ENCODE assay signal across 40 cellular contexts in the genomic region with DNA sequence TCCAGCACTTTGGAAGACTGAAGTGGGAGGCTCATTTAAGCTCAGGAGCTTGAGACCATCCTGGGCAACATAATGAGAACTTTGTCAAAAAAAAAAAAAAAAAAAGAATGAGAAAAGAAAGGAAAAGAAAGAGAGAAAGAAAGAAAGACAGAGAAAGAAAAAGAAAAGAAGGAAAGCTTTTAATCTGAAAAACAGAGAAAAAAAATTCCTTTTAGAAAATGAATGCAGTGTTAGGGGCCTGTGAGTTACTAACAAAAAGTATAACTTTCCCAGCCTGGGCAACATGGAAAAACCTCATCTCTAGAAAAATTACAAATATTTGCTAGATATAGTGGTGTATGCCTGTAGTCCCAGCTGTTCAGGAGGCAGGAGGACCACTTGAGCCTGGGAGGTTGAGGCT.
"Had no signal": no experiment of that assay in that cellular context is flagged by ENCODE, and none has a peak within 500 bp of the region (broad histone marks: within the 10 kb centered on the region; RNA-seq: fewer than 3 reads in every experiment).

No MANE protein-coding gene starts in this region.

- H3K27ac Mint-ChIP-seq: activated naive CD4-positive, alpha-beta T cell treated with anti-CD3 and anti-CD28 coated beads for 36 hours; activated naive CD4-positive, alpha-beta T cell treated with anti-CD3 and anti-CD28 coated beads, Interleukin-2, amount 10 ng/mL, durations not matched to agents 7 days and 5 days; activated naive CD4-positive, alpha-beta T cell treated with anti-CD3 and anti-CD28 coated beads, Interleukin-2, amount 50 U/mL, for 24 hours; activated naive CD4-positive, alpha-beta T cell treated with anti-CD3 and anti-CD28 coated beads, Interleukin-2, amount 50 U/mL, for 72 hours; activated naive CD8-positive, alpha-beta T cell; activated naive CD8-positive, alpha-beta T cell treated with anti-CD3 and anti-CD28 coated beads for 36 hours; activated naive CD8-positive, alpha-beta T cell treated with anti-CD3 and anti-CD28 coated beads, Interleukin-2, amount 10 ng/mL, durations not matched to agents 7 days and 5 days; activated naive CD8-positive, alpha-beta T cell treated with anti-CD3 and anti-CD28 coated beads, Interleukin-2, amount 50 U/mL, for 24 hours; activated T-cell treated with anti-CD3 and anti-CD28 coated beads, Interleukin-2, amount 50 U/mL, for 24 hours; activated T-cell treated with anti-CD3 and anti-CD28 coated beads, Interleukin-2, amount 50 U/mL, for 72 hours; activated T-helper 1 cell treated with anti-CD3 and anti-CD28 coated beads, Interleukin-12 subunit alpha, Interleukin-12 subunit beta, Interleukin-2, Interleukin-4 antibody, amounts not matched to agents 30 ng/mL and 10 ng/mL and 1 ng/mL, durations not matched to agents 14 hours and 24 hours and 36 hours; activated T-helper 17 cell treated with anti-CD3 and anti-CD28 coated beads, Interleukin-2, amount 50 U/mL, for 72 hours; activated T-helper 2 cell treated with anti-CD3 and anti-CD28 coated beads, Interferon-gamma antibody, Interleukin-2, Interleukin-4, amounts not matched to agents 10 μg/mL and 5 μg/mL and 100 μg/mL, durations not matched to agents 14 hours and 24 hours and 36 hours; brain had no signal

- H3K36me3 Mint-ChIP-seq: activated naive CD4-positive, alpha-beta T cell treated with anti-CD3 and anti-CD28 coated beads, Interleukin-2, amount 10 ng/mL, durations not matched to agents 7 days and 5 days; activated naive CD4-positive, alpha-beta T cell treated with anti-CD3 and anti-CD28 coated beads, Interleukin-2, amount 50 U/mL, for 72 hours; activated naive CD8-positive, alpha-beta T cell treated with anti-CD3 and anti-CD28 coated beads for 36 hours; activated naive CD8-positive, alpha-beta T cell treated with anti-CD3 and anti-CD28 coated beads, Interleukin-2, amount 10 ng/mL, durations not matched to agents 7 days and 5 days; brain had no signal

- H3K9me3 ChIP-seq: adrenal gland, ascending aorta, body of pancreas, breast epithelium had no signal

- H3K4me3 Mint-ChIP-seq: activated naive CD4-positive, alpha-beta T cell treated with anti-CD3 and anti-CD28 coated beads for 36 hours; activated naive CD4-positive, alpha-beta T cell treated with anti-CD3 and anti-CD28 coated beads, Interleukin-2, amount 10 ng/mL, durations not matched to agents 7 days and 5 days; activated naive CD4-positive, alpha-beta T cell treated with anti-CD3 and anti-CD28 coated beads, Interleukin-2, amount 50 U/mL, for 24 hours; activated naive CD8-positive, alpha-beta T cell; activated naive CD8-positive, alpha-beta T cell treated with anti-CD3 and anti-CD28 coated beads for 36 hours; activated naive CD8-positive, alpha-beta T cell treated with anti-CD3 and anti-CD28 coated beads, Interleukin-2, amount 10 ng/mL, durations not matched to agents 7 days and 5 days; activated naive CD8-positive, alpha-beta T cell treated with anti-CD3 and anti-CD28 coated beads, Interleukin-2, amount 50 U/mL, for 24 hours; activated T-cell treated with anti-CD3 and anti-CD28 coated beads, Interleukin-2, amount 50 U/mL, for 24 hours; activated T-cell treated with anti-CD3 and anti-CD28 coated beads, Interleukin-2, amount 50 U/mL, for 4 hours; activated T-cell treated with anti-CD3 and anti-CD28 coated beads, Interleukin-2, amount 50 U/mL, for 72 hours; activated T-helper 1 cell treated with anti-CD3 and anti-CD28 coated beads, Interleukin-12 subunit alpha, Interleukin-12 subunit beta, Interleukin-2, Interleukin-4 antibody, amounts not matched to agents 30 ng/mL and 10 ng/mL and 1 ng/mL, durations not matched to agents 14 hours and 24 hours and 36 hours; activated T-helper 17 cell treated with anti-CD3 and anti-CD28 coated beads, Interleukin-2, amount 50 U/mL, for 72 hours; brain; central memory CD8-positive, alpha-beta T cell had no signal

- FAIRE-seq: astrocyte, bronchial epithelial cell had no signal

- DNase-seq: activated effector memory CD4-positive, alpha-beta T cell treated with anti-CD3 and anti-CD28 coated beads, Interleukin-2, amount 50 U/mL, for 16 hours; activated effector memory CD4-positive, alpha-beta T cell treated with Interleukin-2 at 50 U/mL for 16 hours; activated gamma-delta T cell; activated gamma-delta T cell treated with Interleukin-2 at 50 U/mL for 16 hours; activated naive CD4-positive, alpha-beta T cell; activated naive CD4-positive, alpha-beta T cell treated with anti-CD3 and anti-CD28 coated beads for 36 hours; activated naive CD4-positive, alpha-beta T cell treated with anti-CD3 and anti-CD28 coated beads, Interleukin-2, amount 10 ng/mL, durations not matched to agents 7 days and 5 days; activated naive CD4-positive, alpha-beta T cell treated with anti-CD3 and anti-CD28 coated beads, Interleukin-2, amount 50 U/mL, for 16 hours; activated naive CD4-positive, alpha-beta T cell treated with Interleukin-2 at 50 U/mL for 16 hours; activated naive CD8-positive, alpha-beta T cell treated with anti-CD3 and anti-CD28 coated beads for 36 hours; activated naive CD8-positive, alpha-beta T cell treated with anti-CD3 and anti-CD28 coated beads, Interleukin-2, amount 10 ng/mL, durations not matched to agents 7 days and 5 days; activated naive CD8-positive, alpha-beta T cell treated with anti-CD3 and anti-CD28 coated beads, Interleukin-2, amount 50 U/mL, for 24 hours; activated T-cell treated with anti-CD3 and anti-CD28 coated beads, Interleukin-2, amount 50 U/mL, for 1 hour; activated T-cell treated with anti-CD3 and anti-CD28 coated beads, Interleukin-2, amount 50 U/mL, for 24 hours; activated T-cell treated with anti-CD3 and anti-CD28 coated beads, Interleukin-2, amount 50 U/mL, for 4 hours; activated T-cell treated with anti-CD3 and anti-CD28 coated beads, Interleukin-2, amount 50 U/mL, for 48 hours; activated T-cell treated with anti-CD3 and anti-CD28 coated beads, Interleukin-2, amount 50 U/mL, for 72 hours; adrenal gland; amniotic stem cell; amygdala; anterior cingulate cortex; aorta; body of pancreas; brain microvascular endothelial cell; caudate nucleus; central memory CD4-positive, alpha-beta T cell; cerebellar nuclear complex had no signal

- H3K27ac ChIP-seq: adrenal gland, ascending aorta, body of pancreas, brain microvascular endothelial cell, breast epithelium, cardiac muscle cell had no signal

- H3K27me3 ChIP-seq: adrenal gland, ascending aorta, body of pancreas, breast epithelium, cardiac muscle cell had no signal

- H3K36me3 ChIP-seq: adrenal gland, ascending aorta, brain microvascular endothelial cell, breast epithelium, cardiac muscle cell had no signal

- H3K4me3 ChIP-seq: adrenal gland, ascending aorta, body of pancreas, breast epithelium, cardiac muscle cell had no signal

- ATAC-seq: activated naive CD4-positive, alpha-beta T cell treated with anti-CD3 and anti-CD28 coated beads, Interleukin-2, amount 50 U/mL, for 72 hours; activated naive CD8-positive, alpha-beta T cell treated with anti-CD3 and anti-CD28 coated beads, Interleukin-2, amount 50 U/mL, for 24 hours; activated T-cell treated with anti-CD3 and anti-CD28 coated beads, Interleukin-2, amount 50 U/mL, for 4 hours; activated T-cell treated with anti-CD3 and anti-CD28 coated beads, Interleukin-2, amount 50 U/mL, for 72 hours; activated T-helper 17 cell treated with anti-CD3 and anti-CD28 coated beads, Interleukin-2, amount 50 U/mL, for 72 hours; body of pancreas had no signal

- H3K4me1 ChIP-seq: adrenal gland, body of pancreas, breast epithelium had no signal

- H3K4me1 Mint-ChIP-seq: activated naive CD4-positive, alpha-beta T cell treated with anti-CD3 and anti-CD28 coated beads, Interleukin-2, amount 10 ng/mL, durations not matched to agents 7 days and 5 days; activated naive CD4-positive, alpha-beta T cell treated with anti-CD3 and anti-CD28 coated beads, Interleukin-2, amount 50 U/mL, for 24 hours; activated naive CD8-positive, alpha-beta T cell treated with anti-CD3 and anti-CD28 coated beads for 36 hours; activated naive CD8-positive, alpha-beta T cell treated with anti-CD3 and anti-CD28 coated beads, Interleukin-2, amount 10 ng/mL, durations not matched to agents 7 days and 5 days; activated naive CD8-positive, alpha-beta T cell treated with anti-CD3 and anti-CD28 coated beads, Interleukin-2, amount 50 U/mL, for 24 hours; activated T-helper 17 cell treated with anti-CD3 and anti-CD28 coated beads, Interleukin-2, amount 50 U/mL, for 72 hours; central memory CD8-positive, alpha-beta T cell had no signal

- H3K9me3 Mint-ChIP-seq: activated naive CD4-positive, alpha-beta T cell treated with anti-CD3 and anti-CD28 coated beads for 36 hours; activated naive CD4-positive, alpha-beta T cell treated with anti-CD3 and anti-CD28 coated beads, Interleukin-2, amount 10 ng/mL, durations not matched to agents 7 days and 5 days; activated naive CD4-positive, alpha-beta T cell treated with anti-CD3 and anti-CD28 coated beads, Interleukin-2, amount 50 U/mL, for 24 hours; activated naive CD4-positive, alpha-beta T cell treated with anti-CD3 and anti-CD28 coated beads, Interleukin-2, amount 50 U/mL, for 72 hours; activated naive CD8-positive, alpha-beta T cell treated with anti-CD3 and anti-CD28 coated beads for 36 hours; activated naive CD8-positive, alpha-beta T cell treated with anti-CD3 and anti-CD28 coated beads, Interleukin-2, amount 10 ng/mL, durations not matched to agents 7 days and 5 days; activated naive CD8-positive, alpha-beta T cell treated with anti-CD3 and anti-CD28 coated beads, Interleukin-2, amount 50 U/mL, for 24 hours; activated T-cell treated with anti-CD3 and anti-CD28 coated beads, Interleukin-2, amount 50 U/mL, for 24 hours; activated T-cell treated with anti-CD3 and anti-CD28 coated beads, Interleukin-2, amount 50 U/mL, for 4 hours; activated T-cell treated with anti-CD3 and anti-CD28 coated beads, Interleukin-2, amount 50 U/mL, for 72 hours; activated T-helper 1 cell treated with anti-CD3 and anti-CD28 coated beads, Interleukin-12 subunit alpha, Interleukin-12 subunit beta, Interleukin-2, Interleukin-4 antibody, amounts not matched to agents 30 ng/mL and 10 ng/mL and 1 ng/mL, durations not matched to agents 14 hours and 24 hours and 36 hours; activated T-helper 17 cell treated with anti-CD3 and anti-CD28 coated beads, Interleukin-2, amount 50 U/mL, for 72 hours; activated T-helper 2 cell treated with anti-CD3 and anti-CD28 coated beads, Interferon-gamma antibody, Interleukin-2, Interleukin-4, amounts not matched to agents 10 μg/mL and 5 μg/mL and 100 μg/mL, durations not matched to agents 14 hours and 24 hours and 36 hours; central memory CD8-positive, alpha-beta T cell had no signal
